In genomic region chr1:154502742-154503111, GRCh38 we compare ENCODE assay signal across 15 cellular contexts. TPM values are rescaled to one million over a fixed set of nuclear protein-coding genes. Genes with fewer than 3 reads are reported as not detected.
DNase-seq lines count a peak whose midpoint lies in the region; ATAC-seq lines count a peak whose summit lies in the region.
"Had no signal": no experiment of that assay in that cellular context is flagged by ENCODE, and none has a peak within 500 bp of the region (broad histone marks: within the 10 kb centered on the region; RNA-seq: fewer than 3 reads in every experiment).

No MANE protein-coding gene starts in this region.

- no peak overlapping the region for H3K14ac ChIP-seq in neuronal stem cell (ENCODE audit: low read length)

- H2BK5ac ChIP-seq in neuronal stem cell (ENCODE audit: low read length): no peak overlapping the region

- intact Hi-C loops in Right ventricle myocardium superior (cut with DNase I) (no loop called here), posterior cingulate gyrus (cut with DNase I) (no loop called here)

- H3K9me3 ChIP-seq in BLaER1: peaks cover 31% of the 10 kb centered on the region
- peaks cover 8 to 18% of the 10 kb centered on the region in 2 donors for H3K9me3 ChIP-seq in neuronal stem cell (replicated peaks in 1 of 2; ENCODE audit: control insufficient read depth in 2 of 2, insufficient read depth in 1 of 2, low read depth in 1 of 2, low read length in 2 of 2)

- peaks cover 34% of the 10 kb centered on the region for H3K27me3 ChIP-seq in BLaER1
- peaks cover 29 to 79% (median 48%) of the 10 kb centered on the region in 3 experiments for H3K27me3 ChIP-seq in neuronal stem cell (ENCODE audit: control insufficient read depth in 3 of 3, insufficient read depth in 3 of 3, low read depth in 1 of 3, low read length in 3 of 3)

- WGBS in neuronal stem cell (ENCODE audit: extremely low coverage in 2 of 2, insufficient read length in 2 of 2, insufficient replicate concordance in 1 of 2), 2 donors: no CpG with 5 or more reads among the region's 43 CpGs

- H3K23ac ChIP-seq in neuronal stem cell (ENCODE audit: low read depth, low read length, poor library complexity): peak overlapping the region; percentile 71

- ATAC-seq in Right ventricle myocardium superior (ENCODE audit: poor library complexity): peak; percentile 58
- ATAC-seq in GM19452 (IDR thresholded peaks at IDR 0.05; ENCODE audit: unreplicated experiment): no peak

- H3K4me2 ChIP-seq in BLaER1 (peak overlapping the region; percentile 79), neuronal stem cell (ENCODE audit: insufficient read depth, low read length, poor library complexity, severe bottlenecking) (no peak overlapping the region)

- H3K18ac ChIP-seq in neuronal stem cell (ENCODE audit: low read length): peak overlapping the region; percentile 65

- DNase-seq in NCI-H2227 (lab: John Stamatoyannopoulos, UW; ENCODE audit: unreplicated experiment) (peak; percentile 72), Right ventricle myocardium superior (peak; percentile 46), neuronal stem cell (ENCODE audit: low spot score) (no peak), NCI-H748 (lab: John Stamatoyannopoulos, UW; ENCODE audit: unreplicated experiment) (no peak), posterior cingulate gyrus (no peak), A172 (ENCODE audit: low spot score) (no peak)
- DNase-seq: activated CD4-positive, alpha-beta T cell treated with anti-CD3 and anti-CD28 coated beads, Interleukin-2, amount 50 U/mL, for 4 hours; brain microvascular endothelial cell; foreskin melanocyte; GOT3; NCI-H2029 had no signal

- H3K9ac ChIP-seq in BLaER1: no peak overlapping the region
- no peak overlapping the region for H3K9ac ChIP-seq in neuronal stem cell (ENCODE audit: low read depth, low read length, poor library complexity)

- no peak overlapping the region for H3K4ac ChIP-seq in neuronal stem cell (ENCODE audit: low read length)

- H3K4me1 ChIP-seq in BLaER1: peaks cover 50% of the 10 kb centered on the region
- H3K4me1 ChIP-seq in neuronal stem cell (ENCODE audit: control insufficient read depth in 2 of 2, insufficient read depth in 1 of 2, low read depth in 1 of 2, low read length in 2 of 2): no peaks in the 10 kb centered on the region

- H3K4me3 ChIP-seq in BLaER1 (peak overlapping the region; percentile 58), neuronal stem cell (ENCODE audit: low read length in 2 of 2) (peak overlapping the region in 1 of 2 donors; percentile 40)

- H3K79me1 ChIP-seq in neuronal stem cell (ENCODE audit: low read depth, low read length): no peaks in the 10 kb centered on the region

- peak overlapping the region; percentile 80 for H2AFZ ChIP-seq in neuronal stem cell (ENCODE audit: low read length)

- H2BK12ac ChIP-seq in neuronal stem cell (ENCODE audit: low read length): no peak overlapping the region

- H3K27ac ChIP-seq in BLaER1 (no peak overlapping the region), neuronal stem cell (replicated peaks; ENCODE audit: low read length) (no peak overlapping the region)
- H3K27ac ChIP-seq: brain microvascular endothelial cell, neutrophil had no signal

- H3K36me3 ChIP-seq in BLaER1 (no peaks in the 10 kb centered on the region), neuronal stem cell (replicated peaks in 1 of 2; ENCODE audit: control insufficient read depth in 2 of 2, insufficient read depth in 2 of 2, low read length in 2 of 2) (no peaks in the 10 kb centered on the region)
- H3K36me3 ChIP-seq: brain microvascular endothelial cell, neutrophil had no signal

- no peak overlapping the region for H4K8ac ChIP-seq in neuronal stem cell (ENCODE audit: low read depth, low read length)

- no peak overlapping the region for H2BK15ac ChIP-seq in neuronal stem cell (ENCODE audit: low read length)

- no peak overlapping the region for H4K91ac ChIP-seq in neuronal stem cell (ENCODE audit: low read depth, low read length, poor library complexity)

- no peaks in the 10 kb centered on the region for H4K20me1 ChIP-seq in BLaER1

- no peak overlapping the region for H2BK120ac ChIP-seq in neuronal stem cell (ENCODE audit: low read depth, low read length)

- H2AK5ac ChIP-seq in neuronal stem cell (ENCODE audit: low read depth, low read length): no peak overlapping the region

RNA-seq across cellular contexts. Expression of gene SHE, which starts 0.5 kb away (rescaled TPM):
- 11.0 TPM for total RNA-seq in Right ventricle myocardium superior
- 0.10 TPM for polyA plus RNA-seq in neuronal stem cell (2013, experiment 1 of 2)
- polyA plus RNA-seq in neuronal stem cell (2013, experiment 2 of 2): 0.03 TPM
- total RNA-seq in A172 (2014; rRNA removed; shearing (Covaris generic)): not detected in 2 replicates
- total RNA-seq: CD4-positive, CD25-positive, alpha-beta regulatory T cell had no signal
- polyA plus RNA-seq: CD4-positive, CD25-positive, alpha-beta regulatory T cell had no signal

RNA-seq across cellular contexts. Expression of gene TDRD10, which starts 0.7 kb away (rescaled TPM):
- 2.5 TPM for total RNA-seq in Right ventricle myocardium superior
- not detected for polyA plus RNA-seq in neuronal stem cell (2013, experiment 1 of 2)
- polyA plus RNA-seq in neuronal stem cell (2013, experiment 2 of 2): not detected
- total RNA-seq in A172 (2014; rRNA removed; shearing (Covaris generic)): not detected in 2 replicates
- total RNA-seq: CD4-positive, CD25-positive, alpha-beta regulatory T cell had no signal
- polyA plus RNA-seq: CD4-positive, CD25-positive, alpha-beta regulatory T cell had no signal

RNA-seq across cellular contexts. Expression of gene UBE2Q1, which starts 55.7 kb away (rescaled TPM):
- 46.6 TPM for total RNA-seq in Right ventricle myocardium superior
- polyA plus RNA-seq in neuronal stem cell (2013, experiment 1 of 2): 50.6 TPM
- polyA plus RNA-seq in neuronal stem cell (2013, experiment 2 of 2): 49.4 TPM
- total RNA-seq in A172 (2014; rRNA removed; shearing (Covaris generic)): 56.2 and 59.8 TPM in 2 replicates

Comparison
In these comparisons a context has a peak if more than half of its experiments do, and no peak if none do; other contexts are left out.
1. DNase-seq: peak in NCI-H2227 (single experiment) and Right ventricle myocardium superior (single experiment); none in neuronal stem cell (single experiment), NCI-H748 (single experiment), posterior cingulate gyrus (0 of 10) and A172 (single experiment).
2. RNA of gene SHE, which starts 0.5 kb away (total RNA-seq): 11.0 TPM in Right ventricle myocardium superior (single experiment); not detected in A172; every median in the first group is over 10 times any median in the second.